In genomic region chr1:39958801-39959200, GRCh38 we compare ENCODE assay signal across 1 cellular context.
TF ChIP-seq lines count a peak whose summit lies in the region.

No MANE protein-coding gene starts in this region.

TF ChIP-seq in K562, 482 proteins besides CTCF, POLR2A, EP300 and RAD21:
- 0 out of 2 replicates have a peak, but pooled peaks have one; percentile 1 for TF ChIP-seq CTBP1 (IDR thresholded peaks at IDR 0.05; ENCODE audit: borderline replicate concordance)
- TF ChIP-seq RUNX1 (IDR thresholded peaks at IDR 0.05; ENCODE audit: low read depth), result no peak
- no peak for TF ChIP-seq RNF2 (IDR thresholded peaks at IDR 0.05)
- no peak for TF ChIP-seq HSF4 (CRISPR knock-in tag; IDR thresholded peaks at IDR 0.05; ENCODE audit: borderline replicate concordance)
- no peak for TF ChIP-seq CGGBP1 (CRISPR knock-in tag; IDR thresholded peaks at IDR 0.05)
